Comparison of ENCODE assay signal across 17 cellular contexts in the genomic region with DNA sequence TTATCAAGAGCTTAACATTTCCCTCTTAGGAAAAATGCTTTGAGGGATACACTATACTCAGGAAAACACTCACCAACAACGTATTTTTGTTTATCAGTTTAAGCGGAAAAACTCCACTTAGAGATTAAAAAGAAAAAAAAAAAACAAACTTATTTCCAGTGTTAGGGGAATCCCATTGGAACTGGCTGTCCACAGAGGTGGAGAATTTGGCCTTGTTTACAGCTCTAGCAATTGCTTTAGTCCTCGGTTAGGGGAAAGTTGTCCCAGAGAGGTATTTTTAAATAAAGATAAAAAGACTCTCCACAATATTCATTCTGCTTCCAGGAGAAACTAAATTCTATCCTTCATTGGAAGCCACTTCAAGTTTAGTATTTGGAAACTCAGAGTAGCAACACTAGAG. TPM values are rescaled to one million over a fixed set of nuclear protein-coding genes. Genes with fewer than 3 reads are reported as not detected.
DNase-seq lines count a peak whose midpoint lies in the region; ATAC-seq and TF ChIP-seq lines count a peak whose summit lies in the region.
"Had no signal": no experiment of that assay in that cellular context is flagged by ENCODE, and none has a peak within 500 bp of the region (broad histone marks: within the 10 kb centered on the region; RNA-seq: fewer than 3 reads in every experiment).

No MANE protein-coding gene starts in this region.

- H3K4me3 Mint-ChIP-seq in nephron progenitor cell: peak overlapping the region; percentile 1
- H3K4me3 Mint-ChIP-seq: CD14-positive monocyte; CD8-positive, alpha-beta T cell; HFFc6 had no signal

- peaks cover 5% of the 10 kb centered on the region for H3K9me3 Mint-ChIP-seq in nephron progenitor cell
- H3K9me3 Mint-ChIP-seq: CD8-positive, alpha-beta T cell; HFFc6 had no signal

- intact Hi-C loops in Right ventricle myocardium inferior (cut with DNase I) (no loop called here), left ventricle myocardium superior (cut with micrococcal nuclease) (no loop called here), left colon (cut with DNase I, micrococcal nuclease) (no loop called here)

- peaks cover 0 to 30% of the 10 kb centered on the region in 2 donors for H3K4me1 ChIP-seq in right atrium auricular region

- no peaks in the 10 kb centered on the region for H3K27me3 ChIP-seq in right atrium auricular region

- H3K36me3 ChIP-seq in right atrium auricular region: no peaks in the 10 kb centered on the region
- H3K36me3 ChIP-seq: HAP-1 had no signal

- ATAC-seq in Right ventricle myocardium inferior (peak; percentile 38), left ventricle myocardium superior (peak; percentile 36), left colon (no peak), HG02678 (IDR thresholded peaks at IDR 0.05; ENCODE audit: unreplicated experiment) (no peak)
- ATAC-seq: CD8-positive, alpha-beta T cell had no signal

- H3K27ac ChIP-seq in right atrium auricular region: peak overlapping the region in 1 of 2 donors; percentile 50
- H3K27ac ChIP-seq: 22Rv1 had no signal

- TF ChIP-seq CTCF in right atrium auricular region (IDR thresholded peaks at IDR 0.05): no peak
- TF ChIP-seq CTCF in nephron progenitor cell (IDR thresholded peaks at IDR 0.05): no peak

- peak overlapping the region; percentile 19 for H3K27ac Mint-ChIP-seq in nephron progenitor cell
- H3K27ac Mint-ChIP-seq: CD14-positive monocyte; CD8-positive, alpha-beta T cell; HFFc6 had no signal

- no peak overlapping the region for H3K4me3 ChIP-seq in right atrium auricular region
- H3K4me3 ChIP-seq: HAP-1 had no signal

- peaks cover 5% of the 10 kb centered on the region for H3K36me3 Mint-ChIP-seq in nephron progenitor cell (ENCODE audit: low read depth)
- H3K36me3 Mint-ChIP-seq: CD14-positive monocyte; CD8-positive, alpha-beta T cell had no signal

- H3K27me3 Mint-ChIP-seq in nephron progenitor cell (ENCODE audit: low read depth, poor library complexity): no peaks in the 10 kb centered on the region

- no peaks in the 10 kb centered on the region for H3K9me3 ChIP-seq in right atrium auricular region
- H3K9me3 ChIP-seq: HAP-1 had no signal

- DNase-seq in Right ventricle myocardium inferior (ENCODE audit: missing footprints) (no peak), right atrium auricular region (ENCODE audit: low spot score) (no peak), left ventricle myocardium superior (no peak), nephron progenitor cell (no peak), left colon (no peak)
- DNase-seq in activated effector memory CD4-positive, alpha-beta T cell treated with Interleukin-2 at 50 U/mL for 16 hours: no peak
- DNase-seq: CD8-positive, alpha-beta T cell; COR-L47; DMS153; DMS79 treated with DMSO at 0.1 percent for 48 hours; EL; HFFc6 had no signal

- peaks cover 57% of the 10 kb centered on the region for H3K4me1 Mint-ChIP-seq in nephron progenitor cell
- H3K4me1 Mint-ChIP-seq: CD14-positive monocyte had no signal

RNA-seq across cellular contexts. Expression of gene BMP4, which starts 21.6 kb away (rescaled TPM):
- 6.1 TPM for total RNA-seq in Right ventricle myocardium inferior
- 10 to 100 TPM in 1 of 2 donors, 1 to 10 TPM in 1; 7.8 to 17.9 TPM for total RNA-seq in right atrium auricular region
- total RNA-seq in left ventricle myocardium superior: 7.1 TPM
- total RNA-seq in left colon: 10 to 100 TPM in 1 of 2 donors, 1 to 10 TPM in 1; 6.4 to 17.3 TPM
- total RNA-seq: A673; CD8-positive, alpha-beta T cell had no signal

Comparison
In these comparisons a context has a peak if more than half of its experiments do, and no peak if none do; other contexts are left out.
1. ATAC-seq: peak in Right ventricle myocardium inferior (single experiment) and left ventricle myocardium superior (single experiment); none in left colon (single experiment) and HG02678 (single experiment).